8 cellular contexts compared by ENCODE assay signal in the genomic region with DNA sequence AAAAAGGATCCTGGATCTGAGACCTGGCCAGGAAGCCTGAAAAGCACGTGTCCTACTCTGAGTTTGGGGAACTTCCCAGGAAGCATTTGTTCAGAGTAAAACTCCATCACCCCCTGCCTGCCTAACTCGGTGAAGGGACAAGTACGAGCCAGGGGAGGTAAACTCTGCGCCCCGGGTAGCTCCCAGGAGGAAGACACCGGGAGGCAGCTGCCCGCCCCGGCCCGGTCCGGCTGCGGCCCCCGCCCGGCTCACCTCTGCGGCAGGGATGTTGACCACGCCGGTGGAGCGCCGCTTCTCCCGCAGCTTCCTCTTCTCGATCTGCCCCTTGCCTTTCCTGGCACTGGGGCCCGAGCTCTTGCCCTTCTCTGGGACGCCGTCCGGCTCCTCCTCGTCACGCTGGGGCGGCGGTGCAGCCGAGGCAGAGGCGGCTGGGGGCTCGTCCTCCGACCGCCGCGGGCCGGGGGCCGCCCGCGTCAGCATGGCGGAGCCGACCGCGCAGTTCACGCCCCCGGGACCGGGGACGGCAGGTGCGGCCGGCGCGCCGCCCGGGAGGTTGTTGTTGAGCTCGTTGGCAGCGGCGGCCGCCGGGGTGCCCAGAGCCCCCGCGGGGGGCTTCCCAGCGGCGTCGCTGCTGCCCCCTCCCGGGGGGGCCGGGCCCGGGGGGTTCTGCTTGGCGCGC. TPM values are rescaled to one million over a fixed set of nuclear protein-coding genes. Genes with fewer than 3 reads are reported as not detected.
A peak's percentile ranks its signal among the peaks of the same experiment; 100 is the strongest.
DNase-seq lines count a peak whose midpoint lies in the region; ATAC-seq and TF ChIP-seq lines count a peak whose summit lies in the region.

No MANE protein-coding gene starts in this region.

- dilution Hi-C loops in mammary epithelial cell (cut with HindIII; ENCODE audit: low sequenced_read_pairs): loop anchor here (5.0 to 10.0 kb wide), 2 partner anchors 88 to 115 kb away; no protein-coding TSS in a partner anchor

- WGBS in mammary epithelial cell (ENCODE audit: low coverage, missing lambda C conversion rate): 0% methylated on average over 2 of the region's 68 CpGs

- POLR2A ChIA-PET in PC-9 (lab: Charles Lee; ENCODE audit: unreplicated experiment): interaction anchor here (0.6 to 0.7 kb wide), 2 partner anchors 138 to 632 kb away, joined by 3 read pairs; no protein-coding TSS in a partner anchor

- H3K4me2 ChIP-seq in PC-9: peak overlapping the region; percentile 81
- H3K4me2 ChIP-seq in mammary epithelial cell (ENCODE audit: insufficient read depth, low read depth, low read length): peak overlapping the region; percentile 92

- intact Hi-C loops in PC-9 (cut with micrococcal nuclease; ENCODE audit: unreplicated experiment) (loop anchor here (1.0 to 5.0 kb wide), 3 partner anchors 49 to 282 kb away; no protein-coding TSS in a partner anchor), mammary epithelial cell (cut with micrococcal nuclease) (loop anchor here (1.0 to 5.0 kb wide), 6 partner anchors 54 to 497 kb away; no protein-coding TSS in a partner anchor)

- DNase-seq in COR-L47 (lab: John Stamatoyannopoulos, UW) (peak; percentile 44), PC-9 (peak; percentile 31 to 49), mammary epithelial cell (peak; percentile 82), kidney epithelial cell (ENCODE audit: low read depth) (no peak)
- DNase-seq in stimulated activated CD4-positive, alpha-beta T cell treated with anti-CD3 and anti-CD28 coated beads, Interleukin-4, amount 100 ng/mL, for 1 hour: peak; percentile 13
- DNase-seq in activated effector memory CD4-positive, alpha-beta T cell treated with Interleukin-2 at 50 U/mL for 16 hours: no peak

- CTCF ChIA-PET in PC-9 (lab: Charles Lee): no interaction called here
- CTCF ChIA-PET in mammary epithelial cell (lab: Charles Lee; ENCODE audit: low non-redundant PET): interaction anchor here (0.6 kb wide), 1 partner anchor 278 kb away, joined by 3 read pairs; no protein-coding TSS in a partner anchor

- no peak for TF ChIP-seq CTCF in PC-9 (conservative IDR thresholded peaks at IDR 0.05)
- TF ChIP-seq CTCF in mammary epithelial cell (conservative IDR thresholded peaks at IDR 0.05 in 1 of 2, IDR thresholded peaks at IDR 0.05 in 1 of 2; ENCODE audit: extremely low read depth in 1 of 2, insufficient read depth in 1 of 2, low read depth in 1 of 2, low read length in 2 of 2): peak in 1 of 2 donors; percentile 31
- TF ChIP-seq CTCF in kidney epithelial cell (IDR thresholded peaks at IDR 0.05; ENCODE audit: insufficient read depth, low read length, poor library complexity, severe bottlenecking): no peak

- H3K9me2 ChIP-seq in PC-9 (ENCODE audit: insufficient read depth): no peaks in the 10 kb centered on the region

- in situ Hi-C loops in mammary epithelial cell (cut with MboI; ENCODE audit: low sequenced_read_pairs in 2 of 2): no loop called here

- ATAC-seq in GM18907 (IDR thresholded peaks at IDR 0.05; ENCODE audit: unreplicated experiment) (peak; percentile 30), HG03064 (IDR thresholded peaks at IDR 0.05; ENCODE audit: low read depth, unreplicated experiment) (peak; percentile 22)

- H3K4me1 ChIP-seq in PC-9 (replicated peaks; ENCODE audit: insufficient read depth) (peaks cover 47% of the 10 kb centered on the region), mammary epithelial cell (ENCODE audit: insufficient read depth, low read length) (peaks cover 29% of the 10 kb centered on the region)

- H3K79me2 ChIP-seq in PC-9 (ENCODE audit: low read depth): peaks cover 66% of the 10 kb centered on the region
- peaks cover 60% of the 10 kb centered on the region for H3K79me2 ChIP-seq in mammary epithelial cell (ENCODE audit: insufficient read depth, low read length)

- H2AFZ ChIP-seq in PC-9 (peak overlapping the region; percentile 76; the same call in 1 of the 2 replicates), mammary epithelial cell (ENCODE audit: low read depth, low read length) (peak overlapping the region; percentile 89)

- BruUV-seq in PC-9 (replicated peaks; lab: Mats Ljungman, UMichigan) (no TSS peak), mammary epithelial cell (replicated peaks; lab: Mats Ljungman, UMichigan) (no TSS peak)

- H4K20me1 ChIP-seq in PC-9 (ENCODE audit: insufficient read depth): peaks cover 28% of the 10 kb centered on the region
- H4K20me1 ChIP-seq in mammary epithelial cell (ENCODE audit: insufficient read depth, low read length): no peaks in the 10 kb centered on the region

- H3K36me3 ChIP-seq in PC-9 (ENCODE audit: low read depth): peaks cover 18% of the 10 kb centered on the region
- H3K36me3 ChIP-seq in mammary epithelial cell (ENCODE audit: insufficient read depth, low read length): no peaks in the 10 kb centered on the region
- no peaks in the 10 kb centered on the region for H3K36me3 ChIP-seq in kidney epithelial cell (ENCODE audit: control insufficient read depth, insufficient read depth, low read length)

- H3K4me3 ChIP-seq in PC-9 (peak overlapping the region; percentile 82), mammary epithelial cell (replicated peaks in 1 of 3; ENCODE audit: insufficient read depth in 1 of 3, low read depth in 2 of 3, low read length in 3 of 3) (peak overlapping the region; percentile 73 to 81 (median 78)), kidney epithelial cell (ENCODE audit: low read depth, low read length) (peak overlapping the region; percentile 97)

- H3K9me3 ChIP-seq in PC-9 (ENCODE audit: insufficient read depth, low read depth) (no peaks in the 10 kb centered on the region), mammary epithelial cell (replicated peaks; ENCODE audit: insufficient read depth, low read length) (no peaks in the 10 kb centered on the region)

- H3K27ac ChIP-seq in PC-9 (peak overlapping the region; percentile 99), mammary epithelial cell (ENCODE audit: insufficient read depth, low read depth, low read length) (peak overlapping the region; percentile 99)

- peak overlapping the region; percentile 92 for H3K9ac ChIP-seq in mammary epithelial cell (ENCODE audit: insufficient read depth, low read length)

- H3K27me3 ChIP-seq in PC-9 (ENCODE audit: insufficient read depth, low read depth) (no peaks in the 10 kb centered on the region), mammary epithelial cell (ENCODE audit: insufficient read depth, low read length) (no peaks in the 10 kb centered on the region), kidney epithelial cell (ENCODE audit: control insufficient read depth, insufficient read depth, low read length) (no peaks in the 10 kb centered on the region)

- H3F3A ChIP-seq in PC-9 (ENCODE audit: insufficient read depth, low read depth): peaks cover 38% of the 10 kb centered on the region

RNA-seq across cellular contexts. Expression of a gene that starts 1.1 kb away (rescaled TPM):
- 204 and 361 TPM in 2 replicates for total RNA-seq in PC-9 (2021)
- total RNA-seq in mammary epithelial cell: 100 to 1,000 TPM; 108 to 179 TPM
- 10.4 TPM for polyA plus RNA-seq in mammary epithelial cell
- 10.6 TPM for polyA minus RNA-seq in mammary epithelial cell
- total RNA-seq in kidney epithelial cell: 92.0 and 98.3 TPM in 2 replicates

Comparison
In these comparisons a context has a peak if more than half of its experiments do, and no peak if none do; other contexts are left out.
1. DNase-seq: peak in COR-L47 (single experiment), PC-9 (2 of 2), mammary epithelial cell (single experiment) and stimulated activated CD4-positive, alpha-beta T cell treated with anti-CD3 and anti-CD28 coated beads, Interleukin-4, amount 100 ng/mL, for 1 hour (single experiment); none in kidney epithelial cell (single experiment) and activated effector memory CD4-positive, alpha-beta T cell treated with Interleukin-2 at 50 U/mL for 16 hours (single experiment).
2. Peak in every context shown above with its lines, with median percentiles within 50 percentile points of each other: H3K4me3 ChIP-seq.